21 cellular contexts compared by ENCODE assay signal in genomic region chr2:219400562-219400961, GRCh38. TPM values are rescaled to one million over a fixed set of nuclear protein-coding genes. Genes with fewer than 3 reads are reported as not detected.
"Had no signal": no experiment of that assay in that cellular context is flagged by ENCODE, and none has a peak within 500 bp of the region (broad histone marks: within the 10 kb centered on the region; RNA-seq: fewer than 3 reads in every experiment).

No MANE protein-coding gene starts in this region.

- H3K27ac ChIP-seq: brain microvascular endothelial cell, heart right ventricle, right atrium auricular region had no signal

- H3K9me3 ChIP-seq: esophagus squamous epithelium, heart right ventricle, pancreas, right atrium auricular region, transverse colon had no signal

- H3K27me3 ChIP-seq: brain microvascular endothelial cell, dorsolateral prefrontal cortex, heart right ventricle, pancreas, right atrium auricular region, transverse colon had no signal

- ATAC-seq: heart right ventricle; left ventricle myocardium superior; pancreas; stimulated activated naive B cell treated with anti-CD40 and anti-IgM and Interleukin-4, amounts not matched to agents 10 μg/mL and 1 μg/mL and 100 μg/mL, for 72 hours had no signal

- H3K4me3 ChIP-seq: dorsolateral prefrontal cortex, esophagus squamous epithelium, heart right ventricle, pancreas, right atrium auricular region, transverse colon had no signal

- H3K36me3 ChIP-seq: brain microvascular endothelial cell, esophagus squamous epithelium, heart right ventricle, pancreas, right atrium auricular region, transverse colon had no signal

- DNase-seq: activated CD4-positive, alpha-beta T cell treated with anti-CD3 and anti-CD28 coated beads, Interleukin-2, amount 10 ng/mL, durations not matched to agents 7 days and 5 days; activated CD4-positive, CD25-positive, alpha-beta regulatory T cell; activated naive CD4-positive, alpha-beta T cell treated with anti-CD3 and anti-CD28 coated beads, Interleukin-2, amount 50 U/mL, for 16 hours; activated T-cell treated with anti-CD3 and anti-CD28 coated beads for 4 hours; amygdala; brain microvascular endothelial cell; cerebellar nuclear complex; dorsolateral prefrontal cortex; esophagus squamous epithelium; heart right ventricle; kidney; left ventricle myocardium superior; mesendoderm; pancreas; stimulated activated naive B cell treated with anti-CD40 and anti-IgM and Interleukin-4, amounts not matched to agents 10 μg/mL and 1 μg/mL and 100 μg/mL, for 72 hours; transverse colon had no signal

RNA-seq across cellular contexts. Expression of gene DES, which starts 17.6 kb away (rescaled TPM):
- total RNA-seq: activated CD4-positive, alpha-beta T cell treated with anti-CD3 and anti-CD28 coated beads, Interleukin-2, amount 10 ng/mL, durations not matched to agents 7 days and 5 days; activated CD8-positive, alpha-beta memory T cell treated with anti-CD3 and anti-CD28 coated beads for 36 hours; SK-MEL-5; T-helper 1 cell treated with Interleukin-12 subunit alpha and Interleukin-12 subunit beta and Interleukin-4 antibody, amounts not matched to agents 30 ng/mL and 1 ng/mL, for 36 hours had no signal
- polyA plus RNA-seq: neural cell had no signal
